ENCODE assay signal across 18 cellular contexts in genomic region chr18:51300912-51301311, GRCh38.
"Had no signal": no experiment of that assay in that cellular context is flagged by ENCODE, and none has a peak within 500 bp of the region (broad histone marks: within the 10 kb centered on the region; RNA-seq: fewer than 3 reads in every experiment).

No MANE protein-coding gene starts in this region.

- H3K4me3 Mint-ChIP-seq: naive B cell; nephron; stimulated activated naive CD8-positive, alpha-beta T cell treated with anti-CD3 and anti-CD28 coated beads, Interleukin-15, Interleukin-2, amounts not matched to agents 100 ng/mL and 50 ng/mL, for 24 hours had no signal

- H3K4me1 Mint-ChIP-seq: nephron had no signal

- H3K9me3 Mint-ChIP-seq: nephron had no signal

- H3K27ac ChIP-seq: coronary artery, heart left ventricle, pancreas, testis, tibial nerve had no signal

- H3K27ac Mint-ChIP-seq: naive B cell; nephron; progenitor cell of endocrine pancreas; stimulated activated naive CD8-positive, alpha-beta T cell treated with anti-CD3 and anti-CD28 coated beads, Interleukin-15, Interleukin-2, amounts not matched to agents 100 ng/mL and 50 ng/mL, for 24 hours had no signal

- H3K36me3 ChIP-seq: heart left ventricle, pancreas, tibial nerve had no signal

- ATAC-seq: heart left ventricle, left colon, left ventricle myocardium superior, pancreas, right cardiac atrium had no signal

- H3K9me3 ChIP-seq: pancreas, testis had no signal

- H3K4me3 ChIP-seq: coronary artery, heart left ventricle, pancreas, testis, tibial nerve had no signal

- H3K27me3 Mint-ChIP-seq: progenitor cell of endocrine pancreas had no signal

- DNase-seq: effector CD4-positive, alpha-beta T cell; heart left ventricle; hippocampal formation; left colon; left ventricle myocardium superior; mesendoderm; naive B cell; occipital lobe; pancreas; right cardiac atrium; small intestine; stimulated activated CD4-positive, alpha-beta T cell treated with anti-CD3 and anti-CD28 coated beads, Interleukin-2, amount 100 ng/mL, for 48 hours; testis had no signal

- H3K4me1 ChIP-seq: heart left ventricle, pancreas, testis, tibial nerve had no signal
